In the genomic region with DNA sequence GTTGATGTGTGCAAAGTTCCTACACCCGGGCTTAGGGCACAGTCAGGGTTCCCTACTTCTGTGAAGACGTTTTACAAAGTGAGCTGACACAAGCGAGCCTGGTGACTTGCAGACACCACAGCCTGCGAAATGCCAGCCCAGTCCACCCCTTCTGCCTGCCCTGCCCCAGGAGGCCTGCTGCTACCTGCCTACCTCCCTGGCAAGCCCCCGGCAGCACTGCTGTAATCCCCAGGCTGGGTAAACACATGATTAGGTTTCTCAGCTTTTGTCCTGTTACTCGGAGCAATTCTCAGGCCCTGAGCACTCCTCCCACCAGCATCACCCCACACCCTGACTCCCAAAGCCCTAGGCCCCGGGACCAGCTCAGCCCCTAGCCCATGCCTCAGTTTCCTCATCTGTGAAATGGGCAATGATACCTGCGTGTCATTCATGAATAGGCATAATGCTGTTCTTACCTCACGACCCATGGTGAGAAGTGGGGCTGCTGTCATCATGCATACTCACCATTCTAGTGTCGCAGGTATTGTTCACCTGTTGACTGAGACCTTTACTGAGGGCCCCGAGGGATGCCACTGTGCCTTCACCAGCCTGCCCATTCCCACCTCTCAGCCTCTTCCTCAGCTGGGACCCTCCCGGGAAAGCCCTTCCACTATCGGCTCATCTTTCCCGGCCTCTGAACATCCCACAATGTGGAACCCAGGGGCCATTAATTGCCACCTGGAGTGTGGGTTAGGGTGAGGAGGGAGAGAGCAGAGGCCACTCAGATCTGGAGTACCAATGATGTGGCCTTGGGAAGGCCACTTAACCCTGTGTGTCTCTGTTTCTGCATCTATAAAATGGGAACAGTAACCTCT, we compare ENCODE assay signal across 15 cellular contexts. TPM values are rescaled to one million over a fixed set of nuclear protein-coding genes. Genes with fewer than 3 reads are reported as not detected.
DNase-seq lines count a peak whose midpoint lies in the region; ATAC-seq and TF ChIP-seq lines count a peak whose summit lies in the region.
"Had no signal": no experiment of that assay in that cellular context is flagged by ENCODE, and none has a peak within 500 bp of the region (broad histone marks: within the 10 kb centered on the region; RNA-seq: fewer than 3 reads in every experiment).

No MANE protein-coding gene starts in this region.

- no peak for ATAC-seq in heart left ventricle
- no peak for ATAC-seq in Right ventricle myocardium superior (ENCODE audit: poor library complexity)
- ATAC-seq in Panc1: no peak
- ATAC-seq in esophagus mucosa: peak; percentile 75
- no peak for ATAC-seq in upper lobe of left lung (ENCODE audit: low FRiP score in 2 of 2)
- ATAC-seq in GM18868 (IDR thresholded peaks at IDR 0.05; ENCODE audit: unreplicated experiment): no peak

- H3K9me3 Mint-ChIP-seq in activated CD4-positive, alpha-beta T cell treated with anti-CD3 and anti-CD28 coated beads, Interleukin-2, amount 10 ng/mL, durations not matched to agents 24 days and 14 days: no peaks in the 10 kb centered on the region
- H3K9me3 Mint-ChIP-seq: natural killer cell treated with Interleukin-12 subunit alpha and Interleukin-12 subunit beta and Interleukin-15 and Interleukin-18, amount 100 ng/mL, for 72 hours had no signal

- TF ChIP-seq CTCF in heart left ventricle (IDR thresholded peaks at IDR 0.05): no peak
- no peak for TF ChIP-seq CTCF in Panc1 (IDR thresholded peaks at IDR 0.05)
- no peak for TF ChIP-seq CTCF in upper lobe of left lung (IDR thresholded peaks at IDR 0.05)

- H3K4me1 ChIP-seq in heart left ventricle (peaks cover 6 to 65% (median 42%) of the 10 kb centered on the region in 12 donors), Panc1 (ENCODE audit: control insufficient read depth, insufficient read depth, low read length) (peaks cover 34% of the 10 kb centered on the region), upper lobe of left lung (peaks cover 26 to 57% (median 50%) of the 10 kb centered on the region in 4 donors)

- CTCF ChIA-PET in Panc1 (lab: Charles Lee): no interaction called here

- DNase-seq in heart left ventricle (no peak), Right ventricle myocardium superior (no peak), Panc1 (ENCODE audit: low read depth, low spot score) (no peak), upper lobe of left lung (no peak), NCI-H2107 treated with DMSO at 0.1 percent for 48 hours (lab: John Stamatoyannopoulos, UW; ENCODE audit: unreplicated experiment) (no peak)
- no peak for DNase-seq in activated CD4-positive, alpha-beta T cell treated with anti-CD3 and anti-CD28 coated beads, Interleukin-2, amount 10 ng/mL, durations not matched to agents 24 days and 14 days
- DNase-seq: activated CD4-positive, alpha-beta T cell treated with anti-CD3 and anti-CD28 coated beads for 4 hours; activated effector memory CD4-positive, alpha-beta T cell treated with Interleukin-2 at 50 U/mL for 16 hours; DND-41; NCI-H1694 treated with DMSO at 0.1 percent for 48 hours had no signal

- no peak for TF ChIP-seq EP300 in upper lobe of left lung (IDR thresholded peaks at IDR 0.05)

- no peak for TF ChIP-seq POLR2A in heart left ventricle (IDR thresholded peaks at IDR 0.05)
- TF ChIP-seq POLR2A in upper lobe of left lung (IDR thresholded peaks at IDR 0.05): no peak

- no peaks in the 10 kb centered on the region for H3K36me3 ChIP-seq in heart left ventricle
- no peaks in the 10 kb centered on the region for H3K36me3 ChIP-seq in Panc1 (ENCODE audit: control insufficient read depth, insufficient read depth, low read length)
- no peaks in the 10 kb centered on the region for H3K36me3 ChIP-seq in upper lobe of left lung
- H3K36me3 ChIP-seq: cardiac muscle cell, MG63 had no signal

- H3K36me3 Mint-ChIP-seq in activated CD4-positive, alpha-beta T cell treated with anti-CD3 and anti-CD28 coated beads, Interleukin-2, amount 10 ng/mL, durations not matched to agents 24 days and 14 days (ENCODE audit: low read depth): no peaks in the 10 kb centered on the region
- H3K36me3 Mint-ChIP-seq: natural killer cell treated with Interleukin-12 subunit alpha and Interleukin-12 subunit beta and Interleukin-15 and Interleukin-18, amount 100 ng/mL, for 72 hours had no signal

- H3K27ac Mint-ChIP-seq in activated CD4-positive, alpha-beta T cell treated with anti-CD3 and anti-CD28 coated beads, Interleukin-2, amount 10 ng/mL, durations not matched to agents 24 days and 14 days: no peak overlapping the region

- no peak overlapping the region for H3K4me3 Mint-ChIP-seq in activated CD4-positive, alpha-beta T cell treated with anti-CD3 and anti-CD28 coated beads, Interleukin-2, amount 10 ng/mL, durations not matched to agents 24 days and 14 days
- H3K4me3 Mint-ChIP-seq: natural killer cell treated with Interleukin-12 subunit alpha and Interleukin-12 subunit beta and Interleukin-15 and Interleukin-18, amount 100 ng/mL, for 72 hours had no signal

- peaks cover 3% of the 10 kb centered on the region for H3K27me3 Mint-ChIP-seq in activated CD4-positive, alpha-beta T cell treated with anti-CD3 and anti-CD28 coated beads, Interleukin-2, amount 10 ng/mL, durations not matched to agents 24 days and 14 days

- in situ Hi-C loops in Panc1 (cut with HindIII; ENCODE audit: low pct_unique_long_range_greater_than_20kb, low sequenced_read_pairs): no loop called here

- no peaks in the 10 kb centered on the region for H3K9me3 ChIP-seq in heart left ventricle
- H3K9me3 ChIP-seq in Panc1 (ENCODE audit: control insufficient read depth, insufficient read depth, low read depth, low read length): no peaks in the 10 kb centered on the region
- H3K9me3 ChIP-seq in upper lobe of left lung: no peaks in the 10 kb centered on the region
- H3K9me3 ChIP-seq: MG63 had no signal

- peak overlapping the region in 8 of 12 donors; percentile 40 to 87 (median 74) for H3K27ac ChIP-seq in heart left ventricle
- H3K27ac ChIP-seq in Panc1 (ENCODE audit: low read length): peak overlapping the region; percentile 61
- H3K27ac ChIP-seq in upper lobe of left lung: peak overlapping the region; percentile 5 to 78 (median 44)

- peaks cover 0 to 13% (median 0%) of the 10 kb centered on the region in 9 donors for H3K27me3 ChIP-seq in heart left ventricle
- H3K27me3 ChIP-seq in Panc1 (ENCODE audit: control insufficient read depth, insufficient read depth, low read length): no peaks in the 10 kb centered on the region
- H3K27me3 ChIP-seq in upper lobe of left lung: no peaks in the 10 kb centered on the region
- H3K27me3 ChIP-seq: cardiac muscle cell, MG63 had no signal

- BruUV-seq in Panc1 (replicated peaks; lab: Mats Ljungman, UMichigan): no TSS peak

- no peak overlapping the region for H3K4me3 ChIP-seq in heart left ventricle
- no peak overlapping the region for H3K4me3 ChIP-seq in Panc1 (ENCODE audit: low read depth in 2 of 2, low read length in 2 of 2)
- H3K4me3 ChIP-seq in upper lobe of left lung: no peak overlapping the region
- H3K4me3 ChIP-seq: cardiac muscle cell, MG63 had no signal

- peaks cover 1% of the 10 kb centered on the region for H3K4me1 Mint-ChIP-seq in activated CD4-positive, alpha-beta T cell treated with anti-CD3 and anti-CD28 coated beads, Interleukin-2, amount 10 ng/mL, durations not matched to agents 24 days and 14 days

- 87 to 92% (median 88%) methylated on average over 13 to 14 of the region's 14 CpGs for WGBS in heart left ventricle, 4 donors
- WGBS in upper lobe of left lung, 2 donors: 84 to 87% methylated on average over 8 to 14 of the region's 14 CpGs

- intact Hi-C loops in heart left ventricle (cut with DNase I): loop anchor here in 2 of 10 donors (5.0 to 10.0 kb wide), 2 partner anchors 61 to 136 kb away; no protein-coding TSS in a partner anchor
- intact Hi-C loops in Right ventricle myocardium superior (cut with DNase I): no loop called here
- intact Hi-C loops in Panc1 (cut with micrococcal nuclease; ENCODE audit: unreplicated experiment): no loop called here
- intact Hi-C loops in activated CD4-positive, alpha-beta T cell treated with anti-CD3 and anti-CD28 coated beads, Interleukin-2, amount 10 ng/mL, durations not matched to agents 24 days and 14 days (cut with micrococcal nuclease): no loop called here

- POLR2A ChIA-PET in Panc1 (lab: Charles Lee): no interaction called here

RNA-seq across cellular contexts. Expression of a gene that starts 31.5 kb away (rescaled TPM):
- 100 to 1,000 TPM in 1 of 9 donors, 10 to 100 TPM in 8; 17.5 to 101 (median 34.9) TPM for total RNA-seq in heart left ventricle
- 100 to 1,000 TPM in 1 of 2 donors, 1 to 10 TPM in 1; 9.1 to 121 TPM for polyA plus RNA-seq in heart left ventricle
- total RNA-seq in Right ventricle myocardium superior: 13.5 TPM
- 61.0 TPM for total RNA-seq in Panc1 (2021; ENCODE audit: unreplicated experiment)
- polyA plus RNA-seq in Panc1 (2012; ENCODE audit: insufficient read length): 53.8 TPM
- total RNA-seq in esophagus mucosa: 11.0 TPM
- total RNA-seq in upper lobe of left lung: 100 to 1,000 TPM in 2 of 6 donors, 10 to 100 TPM in 4; 60.6 to 154 (median 92.8) TPM
- 53.9 and 63.7 TPM in 2 replicates for total RNA-seq in activated CD4-positive, alpha-beta T cell treated with anti-CD3 and anti-CD28 coated beads, Interleukin-2, amount 10 ng/mL, durations not matched to agents 24 days and 14 days
